ENCODE assay signal across 8 cellular contexts in the genomic region with DNA sequence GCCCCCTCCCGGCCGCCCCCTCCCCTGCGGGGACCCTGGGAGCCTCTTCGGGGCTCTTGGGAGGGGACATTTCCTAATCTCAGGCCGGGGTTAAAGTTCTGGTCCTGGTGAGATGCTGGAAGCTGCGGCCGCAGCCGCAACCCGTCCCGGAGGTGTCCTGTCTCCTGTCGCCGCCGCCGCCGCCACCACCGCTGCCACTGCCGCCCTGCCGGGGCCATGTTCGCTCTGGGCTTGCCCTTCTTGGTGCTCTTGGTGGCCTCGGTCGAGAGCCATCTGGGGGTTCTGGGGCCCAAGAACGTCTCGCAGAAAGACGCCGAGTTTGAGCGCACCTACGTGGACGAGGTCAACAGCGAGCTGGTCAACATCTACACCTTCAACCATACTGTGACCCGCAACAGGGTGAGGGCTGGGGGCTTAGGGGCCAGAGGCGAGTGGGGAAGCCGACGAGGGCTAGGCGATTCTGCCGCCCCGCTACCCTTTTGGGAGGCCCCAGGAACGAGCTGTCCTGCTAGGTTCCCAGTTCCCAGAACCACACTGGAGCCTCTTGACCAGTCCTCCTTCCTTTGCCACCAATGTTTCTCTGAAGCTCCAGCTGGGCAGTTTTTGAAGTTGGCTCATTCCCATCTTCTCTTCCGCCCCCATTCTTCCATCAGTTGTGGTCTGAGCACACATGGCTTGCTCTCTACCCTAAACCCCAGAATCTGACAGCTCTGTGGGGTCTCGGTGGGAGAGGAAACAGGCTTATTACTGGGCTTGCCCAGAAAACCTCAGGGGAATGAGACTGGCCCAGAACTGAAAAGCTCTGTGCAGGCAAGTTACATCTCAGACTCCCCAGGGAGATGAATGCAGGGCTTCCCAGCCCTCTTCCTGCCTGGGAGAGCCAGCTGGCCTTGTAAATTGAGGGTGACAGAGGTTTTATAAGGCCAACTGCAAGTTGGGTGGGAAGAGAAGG. TPM values are rescaled to one million over a fixed set of nuclear protein-coding genes. Genes with fewer than 3 reads are reported as not detected.
DNase-seq lines count a peak whose midpoint lies in the region; ATAC-seq and TF ChIP-seq lines count a peak whose summit lies in the region.

No MANE protein-coding gene starts in this region.

- H3K9me2 ChIP-seq in SK-N-SH = no peaks in the 10 kb centered on the region

- no peaks in the 10 kb centered on the region for H4K20me1 ChIP-seq in SK-N-SH (ENCODE audit: insufficient read depth)

- no peak for TF ChIP-seq RAD21 in SK-N-SH (IDR thresholded peaks at IDR 0.05; ENCODE audit: low read length)

- intact Hi-C loops in body of pancreas (cut with DNase I) = no loop called here

- H3K9ac ChIP-seq in SK-N-SH = peak overlapping the region; percentile 81

- peak overlapping the region; percentile 42 to 82 for H3K27ac ChIP-seq in SK-N-SH (ENCODE audit: low read depth in 2 of 2, low read length in 1 of 2)
- peak overlapping the region; percentile 94 to 96 (median 95) for H3K27ac ChIP-seq in body of pancreas

- H3K27me3 ChIP-seq in SK-N-SH (ENCODE audit: insufficient read depth) (no peaks in the 10 kb centered on the region), body of pancreas (no peaks in the 10 kb centered on the region)

- peaks cover 10 to 20% of the 10 kb centered on the region in 2 experiments; a peak in 2 of 4 replicates for H3K4me1 ChIP-seq in SK-N-SH (ENCODE audit: control insufficient read depth in 1 of 2, insufficient read depth in 2 of 2, low read depth in 1 of 2, low read length in 1 of 2)
- peaks cover 60% of the 10 kb centered on the region for H3K4me1 ChIP-seq in body of pancreas

- peaks cover 11% of the 10 kb centered on the region; the same call in 1 of the 2 replicates for H3K79me2 ChIP-seq in SK-N-SH (ENCODE audit: insufficient read depth)

- CTCF ChIA-PET in AG04449 (lab: Yijun Ruan, JAX) = interaction anchor here (0.6 to 7.9 kb wide), 13 partner anchors 8 to 447 kb away, joined by 3 to 133 read pairs (median 6); a partner anchor contains a TSS
- CTCF ChIA-PET in SK-N-SH (lab: Yijun Ruan, JAX) = interaction anchor here (0.6 to 6.4 kb wide), 9 partner anchors 9 to 388 kb away, joined by 3 to 54 read pairs (median 4); a partner anchor contains a TSS

- TF ChIP-seq POLR2A in body of pancreas (IDR thresholded peaks at IDR 0.05) = no peak

- H3K4me3 ChIP-seq in AG04449 (ENCODE audit: low read depth, low read length) (peak overlapping the region; percentile 85), SK-N-SH (ENCODE audit: low read depth in 2 of 2, low read length in 1 of 2) (peak overlapping the region; percentile 76 to 77), body of pancreas (peak overlapping the region; percentile 78 to 80)

- WGBS in SK-N-SH (ENCODE audit: low lambda C conversion rate) = 10% methylated on average over 29 of the region's 39 CpGs
- 1% methylated on average over 19 to 39 of the region's 39 CpGs for WGBS in body of pancreas, 2 donors

- POLR2A ChIA-PET in AG04449 (lab: Yijun Ruan, JAX) = interaction anchor here (0.6 to 6.0 kb wide), 8 partner anchors 9 to 437 kb away, joined by 3 to 76 read pairs (median 4); a partner anchor contains a TSS
- POLR2A ChIA-PET in SK-N-SH (lab: Yijun Ruan, JAX) = interaction anchor here (1.0 kb wide), 1 partner anchor 33 kb away, joined by 3 read pairs; no protein-coding TSS in a partner anchor

- H2AFZ ChIP-seq in SK-N-SH (ENCODE audit: low read depth) = peak overlapping the region; percentile 56

- no peaks in the 10 kb centered on the region for H3K9me3 ChIP-seq in SK-N-SH
- H3K9me3 ChIP-seq in body of pancreas = no peaks in the 10 kb centered on the region

- ATAC-seq in GM18868 (IDR thresholded peaks at IDR 0.05; ENCODE audit: unreplicated experiment) = peak; percentile 29
- ATAC-seq in HG03135 (IDR thresholded peaks at IDR 0.05; ENCODE audit: unreplicated experiment) = peak; percentile 41
- ATAC-seq in body of pancreas = peak; percentile 38

- no peak for TF ChIP-seq EP300 in SK-N-SH (IDR thresholded peaks at IDR 0.05; ENCODE audit: borderline replicate concordance in 1 of 2, low read depth in 1 of 2, low read length in 1 of 2)

- H3K4me2 ChIP-seq in SK-N-SH = peak overlapping the region; percentile 99

- peaks cover 17% of the 10 kb centered on the region for H3F3A ChIP-seq in SK-N-SH (replicated peaks; ENCODE audit: insufficient read depth)

- DNase-seq in AG04449 (ENCODE audit: low read depth, low spot score) (no peak), SK-N-SH (no peak), body of pancreas (peak in 3 of 4 donors; percentile 57 to 58 (median 57)), islet precursor cell (peak; percentile 53), OCI-M2 (lab: John Stamatoyannopoulos, UW; ENCODE audit: unreplicated experiment) (no peak)
- peak; percentile 39 for DNase-seq in stimulated activated CD4-positive, alpha-beta T cell treated with anti-CD3 and anti-CD28 coated beads, Interleukin-1b, Interleukin-23, amount 100 ng/mL, for 48 hours

- no peak for TF ChIP-seq CTCF in AG04449 (IDR thresholded peaks at IDR 0.05; ENCODE audit: insufficient read depth, low read length, missing control alignments)
- no peak for TF ChIP-seq CTCF in SK-N-SH (IDR thresholded peaks at IDR 0.05)
- TF ChIP-seq CTCF in body of pancreas (IDR thresholded peaks at IDR 0.05) = peak in 1 of 7 experiments; percentile 5

- H3K36me3 ChIP-seq in SK-N-SH (replicated peaks in 1 of 2; ENCODE audit: control insufficient read depth in 1 of 2, insufficient read depth in 2 of 2, low read length in 1 of 2) (peaks cover 8 to 14% of the 10 kb centered on the region in 2 experiments), body of pancreas (replicated peaks in 1 of 2; ENCODE audit: insufficient read depth in 1 of 2, low read depth in 2 of 2) (peaks cover 0 to 3% of the 10 kb centered on the region in 2 donors)

TF ChIP-seq in SK-N-SH, 30 proteins besides CTCF, POLR2A, EP300 and RAD21:
- no peak for TF ChIP-seq MEF2A (IDR thresholded peaks at IDR 0.05; ENCODE audit: borderline replicate concordance, low read depth)
- TF ChIP-seq, protein P1, sequence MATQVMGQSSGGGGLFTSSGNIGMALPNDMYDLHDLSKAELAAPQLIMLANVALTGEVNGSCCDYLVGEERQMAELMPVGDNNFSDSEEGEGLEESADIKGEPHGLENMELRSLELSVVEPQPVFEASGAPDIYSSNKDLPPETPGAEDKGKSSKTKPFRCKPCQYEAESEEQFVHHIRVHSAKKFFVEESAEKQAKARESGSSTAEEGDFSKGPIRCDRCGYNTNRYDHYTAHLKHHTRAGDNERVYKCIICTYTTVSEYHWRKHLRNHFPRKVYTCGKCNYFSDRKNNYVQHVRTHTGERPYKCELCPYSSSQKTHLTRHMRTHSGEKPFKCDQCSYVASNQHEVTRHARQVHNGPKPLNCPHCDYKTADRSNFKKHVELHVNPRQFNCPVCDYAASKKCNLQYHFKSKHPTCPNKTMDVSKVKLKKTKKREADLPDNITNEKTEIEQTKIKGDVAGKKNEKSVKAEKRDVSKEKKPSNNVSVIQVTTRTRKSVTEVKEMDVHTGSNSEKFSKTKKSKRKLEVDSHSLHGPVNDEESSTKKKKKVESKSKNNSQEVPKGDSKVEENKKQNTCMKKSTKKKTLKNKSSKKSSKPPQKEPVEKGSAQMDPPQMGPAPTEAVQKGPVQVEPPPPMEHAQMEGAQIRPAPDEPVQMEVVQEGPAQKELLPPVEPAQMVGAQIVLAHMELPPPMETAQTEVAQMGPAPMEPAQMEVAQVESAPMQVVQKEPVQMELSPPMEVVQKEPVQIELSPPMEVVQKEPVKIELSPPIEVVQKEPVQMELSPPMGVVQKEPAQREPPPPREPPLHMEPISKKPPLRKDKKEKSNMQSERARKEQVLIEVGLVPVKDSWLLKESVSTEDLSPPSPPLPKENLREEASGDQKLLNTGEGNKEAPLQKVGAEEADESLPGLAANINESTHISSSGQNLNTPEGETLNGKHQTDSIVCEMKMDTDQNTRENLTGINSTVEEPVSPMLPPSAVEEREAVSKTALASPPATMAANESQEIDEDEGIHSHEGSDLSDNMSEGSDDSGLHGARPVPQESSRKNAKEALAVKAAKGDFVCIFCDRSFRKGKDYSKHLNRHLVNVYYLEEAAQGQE (IDR thresholded peaks at IDR 0.05; ENCODE audit: low read depth, low read length) = no peak
- TF ChIP-seq SMC3 (IDR thresholded peaks at IDR 0.05; ENCODE audit: low read depth, low read length) = no peak
TF ChIP-seq in SK-N-SH: peak in this region for 0.

RNA-seq across cellular contexts. Expression of a gene that starts 0.8 kb away (rescaled TPM):
- polyA plus RNA-seq in SK-N-SH (2012; rRNA removed) = 17.3 and 17.5 TPM in 2 replicates
- polyA plus RNA-seq in SK-N-SH (2012; cell fraction: cytosol; rRNA removed) = 8.0 and 12.6 TPM in 2 replicates
- polyA plus RNA-seq in SK-N-SH (2012; cell fraction: nucleus; rRNA removed) = 39.5 and 52.3 TPM in 2 replicates
- 10 to 100 TPM; 42.0 to 88.7 TPM for total RNA-seq in body of pancreas

RNA-seq across cellular contexts. Expression of a gene that starts 19.8 kb away (rescaled TPM):
- 519 and 811 TPM in 2 replicates for polyA plus RNA-seq in SK-N-SH (2012; rRNA removed)
- 447 and 526 TPM in 2 replicates for polyA plus RNA-seq in SK-N-SH (2012; cell fraction: cytosol; rRNA removed)
- polyA plus RNA-seq in SK-N-SH (2012; cell fraction: nucleus; rRNA removed) = 571 and 676 TPM in 2 replicates
- total RNA-seq in body of pancreas = 100 to 1,000 TPM; 124 to 372 TPM

RNA-seq across cellular contexts. Expression of a gene that starts 35.2 kb away (rescaled TPM):
- 19.6 and 27.3 TPM in 2 replicates for polyA plus RNA-seq in SK-N-SH (2012; rRNA removed)
- polyA plus RNA-seq in SK-N-SH (2012; cell fraction: cytosol; rRNA removed) = 25.9 and 27.4 TPM in 2 replicates
- 25.4 and 27.2 TPM in 2 replicates for polyA plus RNA-seq in SK-N-SH (2012; cell fraction: nucleus; rRNA removed)
- total RNA-seq in body of pancreas = 10 to 100 TPM; 30.0 to 44.9 TPM

RNA-seq across cellular contexts. Expression of a gene that starts 52.5 kb away (rescaled TPM):
- 49.7 and 52.1 TPM in 2 replicates for polyA plus RNA-seq in SK-N-SH (2012; rRNA removed)
- polyA plus RNA-seq in SK-N-SH (2012; cell fraction: cytosol; rRNA removed) = 22.8 and 36.1 TPM in 2 replicates
- 133 and 171 TPM in 2 replicates for polyA plus RNA-seq in SK-N-SH (2012; cell fraction: nucleus; rRNA removed)
- 10 to 100 TPM; 25.9 to 86.0 TPM for total RNA-seq in body of pancreas

RNA-seq across cellular contexts. Expression of a gene that starts 53.1 kb away (rescaled TPM):
- 11.9 and 15.4 TPM in 2 replicates for polyA plus RNA-seq in SK-N-SH (2012; rRNA removed)
- polyA plus RNA-seq in SK-N-SH (2012; cell fraction: cytosol; rRNA removed) = 10.4 and 11.4 TPM in 2 replicates
- 25.9 and 36.4 TPM in 2 replicates for polyA plus RNA-seq in SK-N-SH (2012; cell fraction: nucleus; rRNA removed)
- 10 to 100 TPM; 10.2 to 12.5 TPM for total RNA-seq in body of pancreas

Comparison
In these comparisons a context has a peak if more than half of its experiments do, and no peak if none do; other contexts are left out.
1. DNase-seq: peak in body of pancreas (3 of 4), islet precursor cell (single experiment) and stimulated activated CD4-positive, alpha-beta T cell treated with anti-CD3 and anti-CD28 coated beads, Interleukin-1b, Interleukin-23, amount 100 ng/mL, for 48 hours (single experiment); none in AG04449 (single experiment), SK-N-SH (single experiment) and OCI-M2 (single experiment).
2. Peak in every context shown above with its lines, with median percentiles within 50 percentile points of each other: H3K4me3 ChIP-seq and ATAC-seq.